23 cellular contexts compared by ENCODE assay signal in genomic region chr5:43981556-43981955, GRCh38.
DNase-seq lines count a peak whose midpoint lies in the region; ATAC-seq and TF ChIP-seq lines count a peak whose summit lies in the region.
"Had no signal": no experiment of that assay in that cellular context is flagged by ENCODE, and none has a peak within 500 bp of the region (broad histone marks: within the 10 kb centered on the region; RNA-seq: fewer than 3 reads in every experiment).

No MANE protein-coding gene starts in this region.

- H3K4me1 ChIP-seq in GM23338 (ENCODE audit: insufficient read depth) (no peaks in the 10 kb centered on the region), neuronal stem cell (ENCODE audit: control insufficient read depth in 2 of 2, insufficient read depth in 1 of 2, low read depth in 1 of 2, low read length in 2 of 2) (peaks cover 0 to 2% of the 10 kb centered on the region in 2 donors)

- peaks cover 6% of the 10 kb centered on the region; the same call in 1 of the 2 replicates for H3K9me2 ChIP-seq in GM23338 (ENCODE audit: insufficient read depth)

- no peak overlapping the region for H4K91ac ChIP-seq in neuronal stem cell (ENCODE audit: low read depth, low read length, poor library complexity)

- no peaks in the 10 kb centered on the region for H4K20me1 ChIP-seq in GM23338 (replicated peaks; ENCODE audit: insufficient read depth)

- no peak overlapping the region for H3K27ac ChIP-seq in GM23338 (ENCODE audit: low read depth)
- no peak overlapping the region for H3K27ac ChIP-seq in neuronal stem cell (replicated peaks; ENCODE audit: low read length)

- no peak overlapping the region for H4K8ac ChIP-seq in neuronal stem cell (ENCODE audit: low read depth, low read length)

- H3K36me3 Mint-ChIP-seq in GM23338 (ENCODE audit: low read depth): no peaks in the 10 kb centered on the region
- H3K36me3 Mint-ChIP-seq in naive thymus-derived CD8-positive, alpha-beta T cell: no peaks in the 10 kb centered on the region
- H3K36me3 Mint-ChIP-seq: CD4-positive, alpha-beta memory T cell had no signal

- no peak overlapping the region for H2BK15ac ChIP-seq in neuronal stem cell (ENCODE audit: low read length)

- H3K4me3 ChIP-seq in GM23338 (no peak overlapping the region), neuronal stem cell (ENCODE audit: low read length in 2 of 2) (no peak overlapping the region)

- H2AFZ ChIP-seq in GM23338: no peak overlapping the region; the same call in 1 of the 2 replicates
- H2AFZ ChIP-seq in neuronal stem cell (ENCODE audit: low read length): peak overlapping the region; percentile 22

- DNase-seq in GM23338 (ENCODE audit: low spot score): peak; percentile 10
- peak; percentile 49 for DNase-seq in ecto neural progenitor cell (ENCODE audit: low spot score)
- DNase-seq in iPS-NIHi7 (ENCODE audit: extremely low spot score): peak; percentile 21
- DNase-seq in neuronal stem cell (ENCODE audit: low spot score): no peak
- DNase-seq in putamen (ENCODE audit: low spot score): no peak
- DNase-seq in GDM1 (lab: John Stamatoyannopoulos, UW): no peak
- DNase-seq in naive thymus-derived CD8-positive, alpha-beta T cell: no peak
- DNase-seq: AML-193; C1 segment of cervical spinal cord; CD4-positive, alpha-beta memory T cell; COR-L47; GF-D8; KBM-7; MV-4-11; NCI-H1105; NCI-H1436 treated with DMSO at 0.1 percent for 48 hours; NCI-H187 treated with DMSO at 0.1 percent for 48 hours; NCI-H2171 treated with DMSO at 0.1 percent for 48 hours; NCI-H774; RPMI8226; SHP77 had no signal

- H3K4me3 Mint-ChIP-seq in GM23338: no peak overlapping the region
- H3K4me3 Mint-ChIP-seq in naive thymus-derived CD8-positive, alpha-beta T cell: no peak overlapping the region
- H3K4me3 Mint-ChIP-seq: CD4-positive, alpha-beta memory T cell had no signal

- no peak overlapping the region for H3K14ac ChIP-seq in neuronal stem cell (ENCODE audit: low read length)

- no peak overlapping the region for H2BK12ac ChIP-seq in neuronal stem cell (ENCODE audit: low read length)

- no CpG with 5 or more reads among the region's 8 CpGs for WGBS in neuronal stem cell (ENCODE audit: extremely low coverage in 2 of 2, insufficient read length in 2 of 2, insufficient replicate concordance in 1 of 2), 2 donors

- TF ChIP-seq CTCF in GM23338 (conservative IDR thresholded peaks at IDR 0.05; ENCODE audit: low read depth in 2 of 2): no peak

- H3K27ac Mint-ChIP-seq in GM23338: no peak overlapping the region
- no peak overlapping the region for H3K27ac Mint-ChIP-seq in naive thymus-derived CD8-positive, alpha-beta T cell

- H3K36me3 ChIP-seq in GM23338 (ENCODE audit: insufficient read depth) (no peaks in the 10 kb centered on the region), neuronal stem cell (replicated peaks in 1 of 2; ENCODE audit: control insufficient read depth in 2 of 2, insufficient read depth in 2 of 2, low read length in 2 of 2) (no peaks in the 10 kb centered on the region)

- peak; percentile 44; the same call in 2 of the 3 replicates for ATAC-seq in GM23338
- no peak for ATAC-seq in activated CD4-positive, CD25-positive, alpha-beta regulatory T cell treated with anti-CD3 and anti-CD28 coated beads, Interleukin-2, amount 50 U/mL, for 24 hours
- no peak for ATAC-seq in naive thymus-derived CD8-positive, alpha-beta T cell
- ATAC-seq: HCT116 had no signal

- H3F3A ChIP-seq in GM23338 (replicated peaks; ENCODE audit: low read depth): no peaks in the 10 kb centered on the region

- no peaks in the 10 kb centered on the region for H3K79me2 ChIP-seq in GM23338 (replicated peaks; ENCODE audit: insufficient read depth)

- H3K4me2 ChIP-seq in GM23338 (no peak overlapping the region), neuronal stem cell (ENCODE audit: insufficient read depth, low read length, poor library complexity, severe bottlenecking) (no peak overlapping the region)

- H3K9me3 ChIP-seq in neuronal stem cell (replicated peaks in 1 of 2; ENCODE audit: control insufficient read depth in 2 of 2, insufficient read depth in 1 of 2, low read depth in 1 of 2, low read length in 2 of 2): no peaks in the 10 kb centered on the region

- H3K9ac ChIP-seq in neuronal stem cell (ENCODE audit: low read depth, low read length, poor library complexity): no peak overlapping the region

- peaks cover 12% of the 10 kb centered on the region; the same call in 2 of the 3 replicates for H3K9me3 Mint-ChIP-seq in GM23338
- peaks cover 3 to 46% (median 17%) of the 10 kb centered on the region in 9 donors for H3K9me3 Mint-ChIP-seq in naive thymus-derived CD8-positive, alpha-beta T cell

- peaks cover 6% of the 10 kb centered on the region for H3K27me3 Mint-ChIP-seq in GM23338 (ENCODE audit: insufficient read depth, low read depth, poor library complexity)
- H3K27me3 Mint-ChIP-seq in naive thymus-derived CD8-positive, alpha-beta T cell: no peaks in the 10 kb centered on the region
- H3K27me3 Mint-ChIP-seq: CD4-positive, alpha-beta memory T cell had no signal

- POLR2A ChIA-PET in naive thymus-derived CD8-positive, alpha-beta T cell (lab: Charles Lee): no interaction called here

- no peak overlapping the region for H3K23ac ChIP-seq in neuronal stem cell (ENCODE audit: low read depth, low read length, poor library complexity)

- H2AK5ac ChIP-seq in neuronal stem cell (ENCODE audit: low read depth, low read length): no peak overlapping the region

- H3K79me1 ChIP-seq in neuronal stem cell (ENCODE audit: low read depth, low read length): no peaks in the 10 kb centered on the region

- no peaks in the 10 kb centered on the region; the same call in 2 of the 3 replicates for H3K4me1 Mint-ChIP-seq in GM23338
- H3K4me1 Mint-ChIP-seq in naive thymus-derived CD8-positive, alpha-beta T cell: no peaks in the 10 kb centered on the region
- H3K4me1 Mint-ChIP-seq: CD4-positive, alpha-beta memory T cell had no signal

- no peaks in the 10 kb centered on the region for H3K27me3 ChIP-seq in GM23338 (ENCODE audit: insufficient read depth)
- H3K27me3 ChIP-seq in neuronal stem cell (ENCODE audit: control insufficient read depth in 3 of 3, insufficient read depth in 3 of 3, low read depth in 1 of 3, low read length in 3 of 3): no peaks in the 10 kb centered on the region

- peak overlapping the region; percentile 57 for H3K18ac ChIP-seq in neuronal stem cell (ENCODE audit: low read length)

- no peak overlapping the region for H2BK120ac ChIP-seq in neuronal stem cell (ENCODE audit: low read depth, low read length)

- H3K4ac ChIP-seq in neuronal stem cell (ENCODE audit: low read length): no peak overlapping the region

- no peak overlapping the region for H2BK5ac ChIP-seq in neuronal stem cell (ENCODE audit: low read length)

TF ChIP-seq in GM23338, 12 proteins besides CTCF, POLR2A, EP300 and RAD21 (continues in another document):
- TF ChIP-seq CREB1 (CRISPR knock-in tag; IDR thresholded peaks at IDR 0.05; ENCODE audit: low read depth): no peak
- TF ChIP-seq EZH2phosphoT487 (IDR thresholded peaks at IDR 0.05; ENCODE audit: unreplicated experiment): no peak
- no peak for TF ChIP-seq POLR2AphosphoS5 (IDR thresholded peaks at IDR 0.05; ENCODE audit: low read depth)
- no peak for TF ChIP-seq ZNF331 (CRISPR knock-in tag; IDR thresholded peaks at IDR 0.05; ENCODE audit: low read depth)
- no peak for TF ChIP-seq NANOG (IDR thresholded peaks at IDR 0.05; ENCODE audit: borderline replicate concordance)
- TF ChIP-seq REST (IDR thresholded peaks at IDR 0.05; ENCODE audit: unreplicated experiment): no peak
- no peak for TF ChIP-seq ETS1 (IDR thresholded peaks at IDR 0.05)

Comparison
In these comparisons a context has a peak if more than half of its experiments do, and no peak if none do; other contexts are left out.
1. DNase-seq: peak in GM23338 (single experiment), ecto neural progenitor cell (single experiment) and iPS-NIHi7 (single experiment); none in neuronal stem cell (single experiment), putamen (single experiment), GDM1 (single experiment) and naive thymus-derived CD8-positive, alpha-beta T cell (0 of 10).